12 cellular contexts compared by ENCODE assay signal in genomic region chr2:128308284-128308731, GRCh38. TPM values are rescaled to one million over a fixed set of nuclear protein-coding genes. Genes with fewer than 3 reads are reported as not detected.
DNase-seq lines count a peak whose midpoint lies in the region; ATAC-seq and TF ChIP-seq lines count a peak whose summit lies in the region.
"Had no signal": no experiment of that assay in that cellular context is flagged by ENCODE, and none has a peak within 500 bp of the region (broad histone marks: within the 10 kb centered on the region; RNA-seq: fewer than 3 reads in every experiment).

No MANE protein-coding gene starts in this region.

- WGBS in tibial nerve, 2 donors, result 38 to 45% methylated on average over 4 to 5 of the region's 5 CpGs

- peaks cover 10% of the 10 kb centered on the region for H3K36me3 Mint-ChIP-seq in activated T-cell treated with anti-CD3 and anti-CD28 coated beads, Interleukin-2, amount 50 U/mL, for 24 hours (ENCODE audit: low read depth)

- no peak for ATAC-seq in HG02870 (IDR thresholded peaks at IDR 0.05; ENCODE audit: unreplicated experiment)

- TF ChIP-seq EP300 in tibial nerve (IDR thresholded peaks at IDR 0.05), result peak in 1 of 2 donors; percentile 21

- H3K27ac Mint-ChIP-seq in activated T-cell treated with anti-CD3 and anti-CD28 coated beads, Interleukin-2, amount 50 U/mL, for 24 hours, result no peak overlapping the region
- H3K27ac Mint-ChIP-seq: activated B cell treated with CpG ODN at 0.5 μM for 24 hours had no signal

- H3K9me3 Mint-ChIP-seq in activated T-cell treated with anti-CD3 and anti-CD28 coated beads, Interleukin-2, amount 50 U/mL, for 24 hours, result no peaks in the 10 kb centered on the region
- H3K9me3 Mint-ChIP-seq: activated B cell treated with CpG ODN at 0.5 μM for 24 hours had no signal

- DNase-seq in activated T-cell treated with anti-CD3 and anti-CD28 coated beads, Interleukin-2, amount 50 U/mL, for 1 hour, result peak; percentile 11
- no peak for DNase-seq in activated T-cell treated with anti-CD3 and anti-CD28 coated beads, Interleukin-2, amount 50 U/mL, for 24 hours
- DNase-seq in ecto neural progenitor cell (ENCODE audit: low spot score) (peak; percentile 42), midbrain (lab: John Stamatoyannopoulos, UW) (peak; percentile 21), tibial nerve (ENCODE audit: low spot score in 2 of 2) (peak; percentile 13 to 39), GM10266 (ENCODE audit: extremely low spot score) (no peak), AG08396 (ENCODE audit: low spot score) (no peak)
- DNase-seq: effector CD4-positive, alpha-beta T cell; MV-4-11 had no signal

- H3K4me1 Mint-ChIP-seq in activated T-cell treated with anti-CD3 and anti-CD28 coated beads, Interleukin-2, amount 50 U/mL, for 24 hours (ENCODE audit: low read depth), result peaks cover 29% of the 10 kb centered on the region

- no peaks in the 10 kb centered on the region for H3K27me3 ChIP-seq in tibial nerve

- no peaks in the 10 kb centered on the region for H3K9me3 ChIP-seq in tibial nerve

- H3K4me3 ChIP-seq in tibial nerve, result no peak overlapping the region
- H3K4me3 ChIP-seq: skin epidermis had no signal

- H3K27me3 Mint-ChIP-seq in activated T-cell treated with anti-CD3 and anti-CD28 coated beads, Interleukin-2, amount 50 U/mL, for 24 hours, result no peaks in the 10 kb centered on the region
- H3K27me3 Mint-ChIP-seq: activated B cell treated with CpG ODN at 0.5 μM for 24 hours had no signal

- peak overlapping the region in 1 of 4 donors; percentile 26 for H3K27ac ChIP-seq in tibial nerve

- no peak overlapping the region for H3K4me3 Mint-ChIP-seq in activated T-cell treated with anti-CD3 and anti-CD28 coated beads, Interleukin-2, amount 50 U/mL, for 24 hours
- H3K4me3 Mint-ChIP-seq: activated B cell treated with CpG ODN at 0.5 μM for 24 hours had no signal

- TF ChIP-seq POLR2A in tibial nerve (IDR thresholded peaks at IDR 0.05), result no peak

- H3K4me1 ChIP-seq in tibial nerve, result peaks cover 0 to 97% (median 50%) of the 10 kb centered on the region in 4 donors

- peaks cover 0 to 5% (median 0%) of the 10 kb centered on the region in 3 donors for H3K36me3 ChIP-seq in tibial nerve

- no peak for TF ChIP-seq CTCF in tibial nerve (IDR thresholded peaks at IDR 0.05)
- TF ChIP-seq CTCF in GM10266 (IDR thresholded peaks at IDR 0.05; ENCODE audit: control insufficient read depth, insufficient read depth, low read depth, missing control alignments), result no peak

RNA-seq across cellular contexts. Expression of gene HS6ST1, which starts 10.4 kb away (rescaled TPM):
- 10 to 100 TPM; 21.6 to 51.6 (median 39.3) TPM for total RNA-seq in tibial nerve

Comparison
In these comparisons a context has a peak if more than half of its experiments do, and no peak if none do; other contexts are left out.
1. DNase-seq: peak in activated T-cell treated with anti-CD3 and anti-CD28 coated beads, Interleukin-2, amount 50 U/mL, for 1 hour (single experiment), ecto neural progenitor cell (single experiment), midbrain (single experiment) and tibial nerve (2 of 2); none in activated T-cell treated with anti-CD3 and anti-CD28 coated beads, Interleukin-2, amount 50 U/mL, for 24 hours (single experiment), GM10266 (single experiment) and AG08396 (single experiment).